In genomic region chr2:177553176-177553909, GRCh38 we compare ENCODE assay signal across 8 cellular contexts.
A peak's percentile ranks its signal among the peaks of the same experiment; 100 is the strongest.
DNase-seq lines count a peak whose midpoint lies in the region; ATAC-seq and TF ChIP-seq lines count a peak whose summit lies in the region.

No MANE protein-coding gene starts in this region.

- H3K27ac Mint-ChIP-seq in chondrocyte (ENCODE audit: unreplicated experiment) (peak overlapping the region; percentile 100), memory B cell (peak overlapping the region; percentile 100)

- DNase-seq in NCI-H1694 treated with DMSO at 0.1 percent for 48 hours (lab: John Stamatoyannopoulos, UW) (peak; percentile 79), NCI-H1694 (lab: John Stamatoyannopoulos, UW) (no peak), NCI-H748 treated with DMSO at 0.1 percent for 48 hours (lab: John Stamatoyannopoulos, UW) (peak; percentile 50), chondrocyte (ENCODE audit: low spot score) (no peak), memory B cell (ENCODE audit: low spot score in 2 of 2) (no peak), upper lobe of right lung (no peak), NCI-H128 (lab: John Stamatoyannopoulos, UW; ENCODE audit: unreplicated experiment) (no peak)

- no peaks in the 10 kb centered on the region for H3K36me3 ChIP-seq in upper lobe of right lung

- H3K4me3 ChIP-seq in upper lobe of right lung = peak overlapping the region; percentile 82

- no peaks in the 10 kb centered on the region for H3K9me3 ChIP-seq in upper lobe of right lung

- H3K4me3 Mint-ChIP-seq in chondrocyte (ENCODE audit: unreplicated experiment) = peak overlapping the region; percentile 97
- H3K4me3 Mint-ChIP-seq in memory B cell = peak overlapping the region; percentile 93

- peak overlapping the region; percentile 99 for H3K27ac ChIP-seq in upper lobe of right lung

- intact Hi-C loops in upper lobe of right lung (cut with DNase I) = no loop called here

- H3K9me3 Mint-ChIP-seq in chondrocyte (ENCODE audit: low read depth) (no peaks in the 10 kb centered on the region), memory B cell (peaks cover 2% of the 10 kb centered on the region)

- H3K4me1 Mint-ChIP-seq in chondrocyte (ENCODE audit: low read depth) (peaks cover 23% of the 10 kb centered on the region), memory B cell (peaks cover 5% of the 10 kb centered on the region)

- H3K27me3 Mint-ChIP-seq in chondrocyte (ENCODE audit: low read depth) = no peaks in the 10 kb centered on the region
- peaks cover 2% of the 10 kb centered on the region for H3K27me3 Mint-ChIP-seq in memory B cell

- ATAC-seq in memory B cell (ENCODE audit: low read depth) (no peak), upper lobe of right lung (no peak), HG03521 (IDR thresholded peaks at IDR 0.05; ENCODE audit: unreplicated experiment) (no peak)

- H3K36me3 Mint-ChIP-seq in chondrocyte (ENCODE audit: low read depth) (no peaks in the 10 kb centered on the region), memory B cell (no peaks in the 10 kb centered on the region)

- TF ChIP-seq CTCF in chondrocyte (IDR thresholded peaks at IDR 0.05) (no peak), upper lobe of right lung (IDR thresholded peaks at IDR 0.05) (no peak)

- no peaks in the 10 kb centered on the region for H3K27me3 ChIP-seq in upper lobe of right lung

- peaks cover 4% of the 10 kb centered on the region for H3K4me1 ChIP-seq in upper lobe of right lung

Comparison
In these comparisons a context has a peak if more than half of its experiments do, and no peak if none do; other contexts are left out.
1. DNase-seq: peak in NCI-H1694 treated with DMSO at 0.1 percent for 48 hours (single experiment) and NCI-H748 treated with DMSO at 0.1 percent for 48 hours (single experiment); none in NCI-H1694 (single experiment), chondrocyte (single experiment), memory B cell (0 of 2), upper lobe of right lung (single experiment) and NCI-H128 (single experiment).